ENCODE assay signal across 14 cellular contexts in the genomic region with DNA sequence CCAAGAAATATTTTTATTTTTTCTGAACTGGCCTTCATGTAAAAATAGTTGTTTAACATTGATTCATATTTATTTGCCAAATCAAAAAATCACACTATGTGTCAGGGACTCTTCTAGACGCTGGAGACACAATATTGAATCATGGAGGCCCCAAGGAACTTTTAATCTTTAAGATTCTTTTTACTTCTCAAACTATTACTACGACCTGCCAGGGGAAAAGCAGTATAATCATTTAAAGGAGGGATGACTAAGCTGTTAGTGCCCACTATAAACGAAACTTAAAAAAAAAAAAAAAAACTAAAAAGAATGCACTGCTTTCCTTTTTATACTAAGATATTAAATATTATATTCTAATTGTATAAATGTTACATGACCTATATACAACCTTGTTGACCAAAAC.
"Had no signal": no experiment of that assay in that cellular context is flagged by ENCODE, and none has a peak within 500 bp of the region (broad histone marks: within the 10 kb centered on the region; RNA-seq: fewer than 3 reads in every experiment).

No MANE protein-coding gene starts in this region.

- H3K9me3 Mint-ChIP-seq: activated CD4-positive, alpha-beta memory T cell treated with anti-CD3 and anti-CD28 coated beads, Interleukin-2, amount 10 ng/mL, durations not matched to agents 7 days and 5 days; activated naive CD4-positive, alpha-beta T cell treated with anti-CD3 and anti-CD28 coated beads, Interleukin-2, amount 10 ng/mL, durations not matched to agents 7 days and 5 days; stimulated activated naive CD8-positive, alpha-beta T cell treated with anti-CD3 and anti-CD28 coated beads, Interleukin-15, Interleukin-2, amounts not matched to agents 100 ng/mL and 50 ng/mL, for 24 hours; T-helper 2 cell treated with Interferon-gamma antibody and Interleukin-4, amounts not matched to agents 5 μg/mL and 100 μg/mL, for 36 hours had no signal

- H3K27ac Mint-ChIP-seq: activated CD4-positive, alpha-beta memory T cell treated with anti-CD3 and anti-CD28 coated beads, Interleukin-2, amount 10 ng/mL, durations not matched to agents 7 days and 5 days; activated naive CD4-positive, alpha-beta T cell treated with anti-CD3 and anti-CD28 coated beads, Interleukin-2, amount 10 ng/mL, durations not matched to agents 7 days and 5 days; stimulated activated naive CD8-positive, alpha-beta T cell treated with anti-CD3 and anti-CD28 coated beads, Interleukin-15, Interleukin-2, amounts not matched to agents 100 ng/mL and 50 ng/mL, for 24 hours; T-helper 2 cell treated with Interferon-gamma antibody and Interleukin-4, amounts not matched to agents 5 μg/mL and 100 μg/mL, for 36 hours had no signal

- H3K4me2 ChIP-seq: hepatocyte had no signal

- H3K27me3 ChIP-seq: adrenal gland, breast epithelium, hepatocyte, ovary had no signal

- H3K4me3 Mint-ChIP-seq: activated CD4-positive, alpha-beta memory T cell treated with anti-CD3 and anti-CD28 coated beads, Interleukin-2, amount 10 ng/mL, durations not matched to agents 7 days and 5 days; activated naive CD4-positive, alpha-beta T cell treated with anti-CD3 and anti-CD28 coated beads, Interleukin-2, amount 10 ng/mL, durations not matched to agents 7 days and 5 days; stimulated activated naive CD8-positive, alpha-beta T cell treated with anti-CD3 and anti-CD28 coated beads, Interleukin-15, Interleukin-2, amounts not matched to agents 100 ng/mL and 50 ng/mL, for 24 hours; T-helper 2 cell treated with Interferon-gamma antibody and Interleukin-4, amounts not matched to agents 5 μg/mL and 100 μg/mL, for 36 hours had no signal

- H3K79me2 ChIP-seq: hepatocyte had no signal

- H3K4me1 Mint-ChIP-seq: activated CD4-positive, alpha-beta memory T cell treated with anti-CD3 and anti-CD28 coated beads, Interleukin-2, amount 10 ng/mL, durations not matched to agents 7 days and 5 days; activated naive CD4-positive, alpha-beta T cell treated with anti-CD3 and anti-CD28 coated beads, Interleukin-2, amount 10 ng/mL, durations not matched to agents 7 days and 5 days had no signal

- H3K27ac ChIP-seq: adrenal gland, breast epithelium, hepatocyte, ovary, thoracic aorta had no signal

- H2AFZ ChIP-seq: hepatocyte had no signal

- H3K36me3 ChIP-seq: adrenal gland, breast epithelium, ovary, thoracic aorta had no signal

- H3K9me3 ChIP-seq: adrenal gland, breast epithelium, ovary, thoracic aorta had no signal

- H3K4me3 ChIP-seq: adrenal gland, breast epithelium, hepatocyte, ovary, thoracic aorta had no signal

- H3K4me1 ChIP-seq: adrenal gland, breast epithelium had no signal

- H3K27me3 Mint-ChIP-seq: activated CD4-positive, alpha-beta memory T cell treated with anti-CD3 and anti-CD28 coated beads, Interleukin-2, amount 10 ng/mL, durations not matched to agents 7 days and 5 days; activated naive CD4-positive, alpha-beta T cell treated with anti-CD3 and anti-CD28 coated beads, Interleukin-2, amount 10 ng/mL, durations not matched to agents 7 days and 5 days; stimulated activated naive CD8-positive, alpha-beta T cell treated with anti-CD3 and anti-CD28 coated beads, Interleukin-15, Interleukin-2, amounts not matched to agents 100 ng/mL and 50 ng/mL, for 24 hours had no signal

- DNase-seq: activated CD4-positive, alpha-beta memory T cell treated with anti-CD3 and anti-CD28 coated beads, Interleukin-2, amount 10 ng/mL, durations not matched to agents 7 days and 5 days; activated CD4-positive, alpha-beta T cell treated with anti-CD3 and anti-CD28 coated beads for 1 hour; activated CD8-positive, alpha-beta memory T cell treated with anti-CD3 and anti-CD28 coated beads, Interleukin-2, amount 50 U/mL, for 48 hours; activated naive CD4-positive, alpha-beta T cell treated with anti-CD3 and anti-CD28 coated beads, Interleukin-2, amount 10 ng/mL, durations not matched to agents 7 days and 5 days; adrenal gland; kidney glomerular epithelial cell; ovary; stimulated activated CD4-positive, alpha-beta T cell treated with anti-CD3 and anti-CD28 coated beads, Interleukin-4, amount 100 ng/mL, for 1 hour; stimulated activated CD8-positive, alpha-beta memory T cell treated with anti-CD3 and anti-CD28 coated beads, Interleukin-4, amount 100 ng/mL, for 48 hours had no signal
